In genomic region chr6:52998603-52999002, GRCh38 we compare ENCODE assay signal across 10 cellular contexts. TPM values are rescaled to one million over a fixed set of nuclear protein-coding genes. Genes with fewer than 3 reads are reported as not detected.
"Had no signal": no experiment of that assay in that cellular context is flagged by ENCODE, and none has a peak within 500 bp of the region (broad histone marks: within the 10 kb centered on the region; RNA-seq: fewer than 3 reads in every experiment).

No MANE protein-coding gene starts in this region.

- H3K9me3 ChIP-seq: HAP-1 had no signal

- H3K36me3 ChIP-seq: HAP-1 had no signal

- H3K4me3 ChIP-seq: GM23248, HAP-1 had no signal

- ATAC-seq: HCT116 had no signal

- DNase-seq: GM23248, GOT3, H7, IMR-90, KBM-7 had no signal

- H3K27ac ChIP-seq: GM23248, HL-60, KMS-11 had no signal

RNA-seq across cellular contexts. Expression of gene GSTA4, which starts 3.5 kb away (rescaled TPM):
- total RNA-seq: HT1080 had no signal
